1 cellular context compared by ENCODE assay signal in the genomic region with DNA sequence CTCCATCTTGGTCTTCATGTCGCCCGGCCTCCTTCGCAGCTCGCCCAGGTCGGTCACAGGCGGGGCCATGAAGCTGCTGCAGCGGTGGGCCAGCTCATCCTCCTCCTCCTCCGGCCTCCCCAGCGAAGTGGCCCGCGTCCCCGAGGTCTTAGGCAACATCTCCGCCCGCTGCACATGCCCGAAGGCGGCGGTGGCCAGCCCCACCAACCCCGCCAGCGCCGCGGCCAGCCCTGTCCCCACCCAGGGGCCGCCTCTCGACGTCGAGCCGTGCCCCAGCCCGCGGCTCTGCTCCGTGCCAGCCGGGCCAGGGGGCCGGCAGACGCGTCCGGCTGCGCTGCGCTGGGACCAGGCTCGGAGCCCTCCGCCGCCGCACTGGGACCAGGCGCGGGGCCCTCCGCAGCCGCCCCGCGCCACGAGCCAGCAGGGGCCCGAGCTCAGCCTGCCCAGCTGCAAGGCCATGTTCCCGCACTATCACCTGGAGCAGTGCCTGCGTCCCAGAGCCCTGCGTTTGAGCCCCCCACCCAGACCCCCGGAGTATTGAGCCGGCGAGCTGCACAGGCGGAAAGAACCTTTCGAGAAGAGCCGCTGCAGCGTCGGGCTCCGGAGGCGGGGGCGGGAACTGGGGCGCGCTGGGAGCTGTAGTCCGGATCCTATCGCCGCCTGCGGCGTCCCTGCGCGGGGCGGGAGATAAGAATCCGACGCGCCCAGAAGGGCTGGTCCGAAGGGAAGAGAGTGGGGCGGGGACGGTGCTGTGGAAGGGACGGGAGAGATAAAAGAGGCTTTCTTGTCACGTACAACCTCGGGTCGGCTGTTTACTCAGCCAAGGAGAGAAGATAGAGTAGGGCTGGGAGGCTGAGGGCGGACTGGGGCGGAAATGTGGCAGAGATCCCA.
TF ChIP-seq lines count a peak whose summit lies in the region.

A gene (minus strand): TSS at position 566 of the 891 bp plus-strand sequence. CDS start 107 bp downstream, at position 459.

TF ChIP-seq in HepG2, 621 proteins besides CTCF, POLR2A, EP300 and RAD21 (continued from another document):
- TF ChIP-seq, protein P1, sequence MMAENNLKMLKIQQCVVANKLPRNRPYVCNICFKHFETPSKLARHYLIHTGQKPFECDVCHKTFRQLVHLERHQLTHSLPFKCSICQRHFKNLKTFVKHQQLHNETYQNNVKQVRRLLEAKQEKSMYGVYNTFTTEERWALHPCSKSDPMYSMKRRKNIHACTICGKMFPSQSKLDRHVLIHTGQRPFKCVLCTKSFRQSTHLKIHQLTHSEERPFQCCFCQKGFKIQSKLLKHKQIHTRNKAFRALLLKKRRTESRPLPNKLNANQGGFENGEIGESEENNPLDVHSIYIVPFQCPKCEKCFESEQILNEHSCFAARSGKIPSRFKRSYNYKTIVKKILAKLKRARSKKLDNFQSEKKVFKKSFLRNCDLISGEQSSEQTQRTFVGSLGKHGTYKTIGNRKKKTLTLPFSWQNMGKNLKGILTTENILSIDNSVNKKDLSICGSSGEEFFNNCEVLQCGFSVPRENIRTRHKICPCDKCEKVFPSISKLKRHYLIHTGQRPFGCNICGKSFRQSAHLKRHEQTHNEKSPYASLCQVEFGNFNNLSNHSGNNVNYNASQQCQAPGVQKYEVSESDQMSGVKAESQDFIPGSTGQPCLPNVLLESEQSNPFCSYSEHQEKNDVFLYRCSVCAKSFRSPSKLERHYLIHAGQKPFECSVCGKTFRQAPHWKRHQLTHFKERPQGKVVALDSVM (CRISPR knock-in tag; IDR thresholded peaks at IDR 0.05): no peak; the same call in none of the 2 replicates
- TF ChIP-seq MYC (CRISPR knock-in tag; IDR thresholded peaks at IDR 0.05; ENCODE audit: borderline replicate concordance) (0 out of 2 replicates have a peak, but pooled peaks have one; percentile 5), SP2 (CRISPR knock-in tag; IDR thresholded peaks at IDR 0.05) (peak; percentile 52), TARDBP (CRISPR knock-in tag; IDR thresholded peaks at IDR 0.05) (peak; percentile 79), CCDC6 (CRISPR knock-in tag; IDR thresholded peaks at IDR 0.05) (peak; percentile 68; the same call in 1 of the 2 replicates), ZNF577 (CRISPR knock-in tag; IDR thresholded peaks at IDR 0.05; ENCODE audit: borderline replicate concordance, low read depth) (no peak), ZSCAN29 (CRISPR knock-in tag; conservative IDR thresholded peaks at IDR 0.05) (no peak)
- TF ChIP-seq, protein P2, sequence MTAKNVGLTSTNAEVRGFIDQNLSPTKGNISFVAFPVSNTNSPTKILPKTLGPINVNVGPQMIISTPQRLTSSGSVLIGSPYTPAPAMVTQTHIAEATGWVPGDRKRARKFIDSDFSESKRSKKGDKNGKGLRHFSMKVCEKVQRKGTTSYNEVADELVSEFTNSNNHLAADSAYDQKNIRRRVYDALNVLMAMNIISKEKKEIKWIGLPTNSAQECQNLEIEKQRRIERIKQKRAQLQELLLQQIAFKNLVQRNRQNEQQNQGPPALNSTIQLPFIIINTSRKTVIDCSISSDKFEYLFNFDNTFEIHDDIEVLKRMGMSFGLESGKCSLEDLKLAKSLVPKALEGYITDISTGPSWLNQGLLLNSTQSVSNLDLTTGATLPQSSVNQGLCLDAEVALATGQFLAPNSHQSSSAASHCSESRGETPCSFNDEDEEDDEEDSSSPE (CRISPR knock-in tag; IDR thresholded peaks at IDR 0.05): peak; percentile 93
